In the genomic region with DNA sequence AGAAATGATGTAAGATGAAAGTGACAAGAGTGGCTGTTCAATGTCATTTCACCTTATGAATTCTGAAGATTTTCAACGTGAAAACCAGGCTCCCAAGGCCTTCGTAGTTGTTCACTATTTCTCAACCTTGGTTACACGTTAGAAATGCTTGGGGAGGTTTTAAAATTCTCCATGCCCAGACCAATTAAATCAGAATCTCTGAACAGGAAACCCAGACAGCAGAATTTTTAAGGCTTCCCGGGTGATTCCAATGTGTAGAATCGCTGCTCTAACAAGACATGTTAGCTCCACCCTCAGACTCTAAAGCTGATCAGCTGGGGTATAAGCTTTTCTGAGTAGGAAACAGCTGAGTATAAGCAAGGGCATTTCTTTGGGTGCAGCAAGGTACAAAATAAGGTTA, we compare ENCODE assay signal across 22 cellular contexts.
"Had no signal": no experiment of that assay in that cellular context is flagged by ENCODE, and none has a peak within 500 bp of the region (broad histone marks: within the 10 kb centered on the region; RNA-seq: fewer than 3 reads in every experiment).

No MANE protein-coding gene starts in this region.

- H3K9me3 ChIP-seq: esophagus squamous epithelium, gastrocnemius medialis, heart right ventricle, left lung, lower lobe of right lung, mucosa of descending colon had no signal

- DNase-seq: effector CD8-positive, alpha-beta T cell; effector memory CD8-positive, alpha-beta T cell; endodermal cell; erythroblast; esophagus squamous epithelium; foreskin fibroblast; foreskin melanocyte; gastrocnemius medialis; glutamatergic neuron; head of caudate nucleus; heart right ventricle; hippocampal formation; left cardiac atrium; left lung; left ventricle myocardium superior; lower lobe of right lung; mesenchymal stem cell; mucosa of descending colon; naive B cell had no signal

- H3K4me3 ChIP-seq: coronary artery, esophagus squamous epithelium, gastrocnemius medialis, heart right ventricle, left lung, lower lobe of right lung, mucosa of descending colon had no signal

- ATAC-seq: effector memory CD8-positive, alpha-beta T cell; esophagus mucosa; gastrocnemius medialis; heart right ventricle; left cardiac atrium; left lung; left ventricle myocardium superior; lower lobe of right lung; mucosa of descending colon had no signal

- H3K27ac ChIP-seq: coronary artery, epithelial cell of prostate, esophagus squamous epithelium, gastrocnemius medialis, heart right ventricle, left lung, lower lobe of right lung had no signal

- H3K36me3 ChIP-seq: esophagus squamous epithelium, gastrocnemius medialis, heart right ventricle, left lung, lower lobe of right lung had no signal

- H3K27me3 ChIP-seq: esophagus squamous epithelium, gastrocnemius medialis, heart right ventricle, left lung had no signal

- H3K4me1 ChIP-seq: esophagus squamous epithelium, left lung, lower lobe of right lung had no signal
